In genomic region chr12:92288533-92288932, GRCh38 we compare ENCODE assay signal across 21 cellular contexts.
DNase-seq lines count a peak whose midpoint lies in the region; ATAC-seq and TF ChIP-seq lines count a peak whose summit lies in the region.
"Had no signal": no experiment of that assay in that cellular context is flagged by ENCODE, and none has a peak within 500 bp of the region (broad histone marks: within the 10 kb centered on the region; RNA-seq: fewer than 3 reads in every experiment).

No MANE protein-coding gene starts in this region.

- peaks cover 7% of the 10 kb centered on the region for H3K4me1 ChIP-seq in fibroblast of lung (ENCODE audit: control insufficient read depth, extremely low read depth, insufficient read depth, low read length)
- H3K4me1 ChIP-seq in uterus: no peaks in the 10 kb centered on the region
- H3K4me1 ChIP-seq in H9 (ENCODE audit: insufficient read depth, low read length): no peaks in the 10 kb centered on the region
- H3K4me1 ChIP-seq: esophagus muscularis mucosa had no signal

- no peak overlapping the region for H3K4me3 Mint-ChIP-seq in H9
- H3K4me3 Mint-ChIP-seq: activated CD4-positive, alpha-beta memory T cell treated with anti-CD3 and anti-CD28 coated beads for 36 hours; activated naive CD4-positive, alpha-beta T cell treated with anti-CD3 and anti-CD28 coated beads, Interleukin-2, amount 10 ng/mL, durations not matched to agents 7 days and 5 days; activated T-cell treated with anti-CD3 and anti-CD28 coated beads, Interleukin-2, amount 50 U/mL, for 24 hours; CD4-positive, CD25-positive, alpha-beta regulatory T cell; naive thymus-derived CD4-positive, alpha-beta T cell had no signal

- no peak overlapping the region for H3K9ac ChIP-seq in fibroblast of lung (ENCODE audit: insufficient read depth, low read length)
- H3K9ac ChIP-seq in H9 (ENCODE audit: extremely low read depth, insufficient read length, low read length): no peak overlapping the region

- H3K27ac Mint-ChIP-seq in H9: no peak overlapping the region
- H3K27ac Mint-ChIP-seq: activated CD4-positive, alpha-beta memory T cell treated with anti-CD3 and anti-CD28 coated beads for 36 hours; activated naive CD4-positive, alpha-beta T cell treated with anti-CD3 and anti-CD28 coated beads, Interleukin-2, amount 10 ng/mL, durations not matched to agents 7 days and 5 days; activated T-cell treated with anti-CD3 and anti-CD28 coated beads, Interleukin-2, amount 50 U/mL, for 24 hours had no signal

- H4K91ac ChIP-seq in H9 (ENCODE audit: insufficient read length, low read depth, low read length): no peak overlapping the region

- H3K9me3 ChIP-seq in fibroblast of lung (ENCODE audit: control insufficient read depth, insufficient read depth, low read depth, low read length) (no peaks in the 10 kb centered on the region), uterus (no peaks in the 10 kb centered on the region), H9 (ENCODE audit: control insufficient read depth, low read depth, low read length) (no peaks in the 10 kb centered on the region)
- H3K9me3 ChIP-seq: esophagus muscularis mucosa had no signal

- no peak overlapping the region for H4K5ac ChIP-seq in H9 (ENCODE audit: insufficient read length, low read depth, low read length)

- no CpG with 5 or more reads among the region's 8 CpGs for WGBS in H9 (ENCODE audit: extremely low coverage, insufficient read length, low lambda C conversion rate)

- H4K8ac ChIP-seq in H9 (replicated peaks; ENCODE audit: insufficient read length, low read depth, low read length): no peak overlapping the region

- H3K36me3 ChIP-seq in fibroblast of lung (ENCODE audit: control insufficient read depth, insufficient read depth, low read length): no peaks in the 10 kb centered on the region
- no peaks in the 10 kb centered on the region for H3K36me3 ChIP-seq in uterus
- H3K36me3 ChIP-seq: esophagus muscularis mucosa had no signal

- H3K9me3 Mint-ChIP-seq in H9: no peaks in the 10 kb centered on the region
- H3K9me3 Mint-ChIP-seq: activated CD4-positive, alpha-beta memory T cell treated with anti-CD3 and anti-CD28 coated beads for 36 hours; activated naive CD4-positive, alpha-beta T cell treated with anti-CD3 and anti-CD28 coated beads, Interleukin-2, amount 10 ng/mL, durations not matched to agents 7 days and 5 days; activated T-cell treated with anti-CD3 and anti-CD28 coated beads, Interleukin-2, amount 50 U/mL, for 24 hours had no signal

- H3K79me2 ChIP-seq in fibroblast of lung (ENCODE audit: control insufficient read depth, insufficient read depth, low read length): no peaks in the 10 kb centered on the region
- no peaks in the 10 kb centered on the region for H3K79me2 ChIP-seq in H9 (ENCODE audit: insufficient read depth, low read length)

- H2BK20ac ChIP-seq in H9 (ENCODE audit: low read depth, low read length, poor library complexity, severe bottlenecking): no peak overlapping the region

- no peak overlapping the region for H2BK5ac ChIP-seq in H9 (ENCODE audit: insufficient read length, low read length)

- H3K27me3 ChIP-seq in fibroblast of lung (ENCODE audit: control insufficient read depth, insufficient read depth, low read length) (no peaks in the 10 kb centered on the region), uterus (no peaks in the 10 kb centered on the region), H9 (ENCODE audit: insufficient read depth, low read length) (no peaks in the 10 kb centered on the region)
- H3K27me3 ChIP-seq: esophagus muscularis mucosa had no signal

- H2BK15ac ChIP-seq in H9 (ENCODE audit: low read depth, low read length): no peak overlapping the region

- H2AK5ac ChIP-seq in H9 (ENCODE audit: insufficient read length, low read length): no peak overlapping the region

- intact Hi-C loops in Right ventricle myocardium inferior (cut with DNase I): no loop called here
- intact Hi-C loops in cardiac septum (cut with DNase I): no loop called here
- intact Hi-C loops in uterus (cut with DNase I; ENCODE audit: low total_unique reads): no loop called here

- no peak overlapping the region for H3K18ac ChIP-seq in H9 (ENCODE audit: insufficient read length, low read depth, low read length)

- no peak overlapping the region for H3K14ac ChIP-seq in H9 (ENCODE audit: insufficient read depth, low read length)

- H4K20me1 ChIP-seq in fibroblast of lung (ENCODE audit: control insufficient read depth, extremely low read depth, insufficient read depth, low read length): no peaks in the 10 kb centered on the region
- no peaks in the 10 kb centered on the region for H4K20me1 ChIP-seq in H9 (ENCODE audit: control insufficient read depth, insufficient read depth, insufficient read length)

- no peak for TF ChIP-seq POLR2A in uterus (IDR thresholded peaks at IDR 0.05)

- ATAC-seq in Right ventricle myocardium inferior (peak; percentile 92), HG02840 (IDR thresholded peaks at IDR 0.05; ENCODE audit: low FRiP score, unreplicated experiment) (no peak), HG03139 (IDR thresholded peaks at IDR 0.05; ENCODE audit: unreplicated experiment) (no peak)
- ATAC-seq: naive thymus-derived CD4-positive, alpha-beta T cell had no signal

- H3K4ac ChIP-seq in H9 (ENCODE audit: low read depth, low read length): no peak overlapping the region

- H3K4me3 ChIP-seq in fibroblast of lung (replicated peaks in 1 of 4; ENCODE audit: control extremely low read depth in 1 of 4, insufficient read depth in 1 of 4, low read depth in 3 of 4, low read length in 4 of 4) (no peak overlapping the region), uterus (no peak overlapping the region)
- H3K4me3 ChIP-seq: esophagus muscularis mucosa, lung had no signal

- H3K4me2 ChIP-seq in fibroblast of lung (ENCODE audit: extremely low read depth, insufficient read depth, low read length): no peak overlapping the region
- H3K4me2 ChIP-seq in H9 (ENCODE audit: insufficient read depth, insufficient read length, low read length): no peak overlapping the region

- H3K27ac ChIP-seq in fibroblast of lung (ENCODE audit: insufficient read depth, low read length) (no peak overlapping the region), uterus (peak overlapping the region; percentile 76 to 85), H9 (ENCODE audit: insufficient read length, low read depth, low read length) (no peak overlapping the region)
- H3K27ac ChIP-seq: VCaP had no signal

- H2AFZ ChIP-seq in fibroblast of lung (ENCODE audit: low read length) (peak overlapping the region; percentile 4), H9 (ENCODE audit: low read length) (no peak overlapping the region)

- no peaks in the 10 kb centered on the region for H3K79me1 ChIP-seq in H9 (ENCODE audit: insufficient read depth, low read depth, low read length, poor library complexity, severe bottlenecking)

- H3K36me3 Mint-ChIP-seq in H9 (ENCODE audit: insufficient read depth in 1 of 3, low read depth in 3 of 3): no peaks in the 10 kb centered on the region
- H3K36me3 Mint-ChIP-seq: activated CD4-positive, alpha-beta memory T cell treated with anti-CD3 and anti-CD28 coated beads for 36 hours; CD4-positive, CD25-positive, alpha-beta regulatory T cell had no signal

- H3K4me1 Mint-ChIP-seq in H9: no peaks in the 10 kb centered on the region; a peak in 1 of 4 replicates
- H3K4me1 Mint-ChIP-seq: activated naive CD4-positive, alpha-beta T cell treated with anti-CD3 and anti-CD28 coated beads, Interleukin-2, amount 10 ng/mL, durations not matched to agents 7 days and 5 days had no signal

- no peak overlapping the region for H2BK12ac ChIP-seq in H9 (ENCODE audit: insufficient read length, low read depth, low read length)

- H3T11ph ChIP-seq in H9 (ENCODE audit: low read length): no peak overlapping the region

- H3K23me2 ChIP-seq in H9 (ENCODE audit: insufficient read length, low read depth, low read length, poor library complexity, severe bottlenecking): no peaks in the 10 kb centered on the region

- H3K56ac ChIP-seq in H9 (ENCODE audit: insufficient read length, low read depth, low read length): no peak overlapping the region

- no peak overlapping the region for H3K23ac ChIP-seq in H9 (ENCODE audit: insufficient read length, low read depth, low read length)

- no peaks in the 10 kb centered on the region for H3K27me3 Mint-ChIP-seq in H9 (ENCODE audit: low read depth)
- H3K27me3 Mint-ChIP-seq: activated CD4-positive, alpha-beta memory T cell treated with anti-CD3 and anti-CD28 coated beads for 36 hours; activated naive CD4-positive, alpha-beta T cell treated with anti-CD3 and anti-CD28 coated beads, Interleukin-2, amount 10 ng/mL, durations not matched to agents 7 days and 5 days; activated T-cell treated with anti-CD3 and anti-CD28 coated beads, Interleukin-2, amount 50 U/mL, for 24 hours; CD4-positive, CD25-positive, alpha-beta regulatory T cell; naive thymus-derived CD4-positive, alpha-beta T cell had no signal

- TF ChIP-seq CTCF in fibroblast of lung (conservative IDR thresholded peaks at IDR 0.05 in 1 of 2, IDR thresholded peaks at IDR 0.05 in 1 of 2; ENCODE audit: low read depth in 1 of 2, low read length in 2 of 2): no peak
- no peak for TF ChIP-seq CTCF in uterus (IDR thresholded peaks at IDR 0.05)
- TF ChIP-seq CTCF in H9 (conservative IDR thresholded peaks at IDR 0.05): no peak

- DNase-seq in Right ventricle myocardium inferior (ENCODE audit: missing footprints) (peak; percentile 69), cardiac septum (ENCODE audit: low spot score) (no peak), fibroblast of lung (ENCODE audit: low read depth in 2 of 2) (peak in 1 of 2 donors; percentile 19), midbrain (lab: John Stamatoyannopoulos, UW) (peak; percentile 36), uterus (peak; percentile 43 to 68), H9 (no peak)
- DNase-seq: ACHN; activated CD4-positive, alpha-beta memory T cell treated with anti-CD3 and anti-CD28 coated beads for 36 hours; activated naive CD4-positive, alpha-beta T cell treated with anti-CD3 and anti-CD28 coated beads, Interleukin-2, amount 10 ng/mL, durations not matched to agents 7 days and 5 days; activated T-cell treated with anti-CD3 and anti-CD28 coated beads, Interleukin-2, amount 50 U/mL, for 24 hours; CD4-positive, CD25-positive, alpha-beta regulatory T cell; cerebellar nuclear complex; effector CD4-positive, alpha-beta T cell; naive thymus-derived CD4-positive, alpha-beta T cell; SHP77 treated with DMSO at 0.1 percent for 48 hours; stimulated activated CD4-positive, alpha-beta T cell treated with anti-CD3 and anti-CD28 coated beads, Interleukin-4, amount 100 ng/mL, for 4 hours had no signal

- H2BK120ac ChIP-seq in H9 (ENCODE audit: low read depth, low read length, poor library complexity, severe bottlenecking): no peak overlapping the region

Comparison
In these comparisons a context has a peak if more than half of its experiments do, and no peak if none do; other contexts are left out.
1. DNase-seq: peak in Right ventricle myocardium inferior (single experiment), midbrain (single experiment) and uterus (2 of 2); none in cardiac septum (single experiment) and H9 (single experiment).
2. H3K27ac ChIP-seq: peak in uterus (2 of 2); none in fibroblast of lung (single experiment) and H9 (single experiment).